ENCODE assay signal across 1 cellular context in the genomic region with DNA sequence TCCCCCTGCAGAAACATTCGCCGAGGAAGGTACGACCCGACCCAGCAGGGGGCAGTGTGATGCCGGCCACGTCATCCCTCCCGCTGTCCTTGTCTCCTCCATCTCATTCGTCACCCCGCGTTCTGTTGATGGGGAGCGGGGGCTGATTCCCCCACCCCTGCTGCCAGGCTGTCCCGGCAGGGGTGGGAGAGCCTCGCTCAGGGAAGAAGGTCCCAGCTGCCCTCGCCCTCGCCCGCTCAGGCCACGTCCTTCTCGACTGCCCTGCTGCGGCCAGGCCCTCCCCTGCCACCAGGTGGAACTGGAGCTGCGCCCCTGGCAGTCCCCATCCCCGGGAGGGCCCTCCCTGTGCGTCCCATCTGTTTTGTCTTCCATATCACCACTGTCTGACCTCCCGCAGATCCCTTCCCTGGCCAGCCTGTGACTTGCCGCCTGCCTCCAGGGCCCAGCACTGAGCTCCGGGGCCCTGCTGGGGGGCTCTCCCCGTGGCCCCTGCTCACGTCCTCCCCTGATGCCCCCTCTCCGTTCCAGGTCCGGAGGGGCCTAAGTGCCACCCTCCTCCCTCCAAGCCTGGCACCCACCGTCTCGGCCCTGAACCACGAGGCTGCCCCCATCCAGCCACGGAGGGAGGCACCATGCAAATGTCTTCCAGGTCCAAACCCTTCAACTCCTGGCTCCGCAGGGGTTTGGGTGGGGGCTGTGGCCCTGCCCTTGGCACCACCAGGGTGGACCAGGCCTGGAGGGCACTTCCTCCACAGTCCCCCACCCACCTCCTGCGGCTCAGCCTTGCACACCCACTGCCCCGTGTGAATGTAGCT.
A peak's percentile ranks its signal among the peaks of the same experiment; 100 is the strongest.
TF ChIP-seq lines count a peak whose summit lies in the region.

No MANE protein-coding gene starts in this region.

TF ChIP-seq in HepG2, 621 proteins besides CTCF, POLR2A, EP300 and RAD21 (continued from another document and continues in another):
- TF ChIP-seq, protein P1, sequence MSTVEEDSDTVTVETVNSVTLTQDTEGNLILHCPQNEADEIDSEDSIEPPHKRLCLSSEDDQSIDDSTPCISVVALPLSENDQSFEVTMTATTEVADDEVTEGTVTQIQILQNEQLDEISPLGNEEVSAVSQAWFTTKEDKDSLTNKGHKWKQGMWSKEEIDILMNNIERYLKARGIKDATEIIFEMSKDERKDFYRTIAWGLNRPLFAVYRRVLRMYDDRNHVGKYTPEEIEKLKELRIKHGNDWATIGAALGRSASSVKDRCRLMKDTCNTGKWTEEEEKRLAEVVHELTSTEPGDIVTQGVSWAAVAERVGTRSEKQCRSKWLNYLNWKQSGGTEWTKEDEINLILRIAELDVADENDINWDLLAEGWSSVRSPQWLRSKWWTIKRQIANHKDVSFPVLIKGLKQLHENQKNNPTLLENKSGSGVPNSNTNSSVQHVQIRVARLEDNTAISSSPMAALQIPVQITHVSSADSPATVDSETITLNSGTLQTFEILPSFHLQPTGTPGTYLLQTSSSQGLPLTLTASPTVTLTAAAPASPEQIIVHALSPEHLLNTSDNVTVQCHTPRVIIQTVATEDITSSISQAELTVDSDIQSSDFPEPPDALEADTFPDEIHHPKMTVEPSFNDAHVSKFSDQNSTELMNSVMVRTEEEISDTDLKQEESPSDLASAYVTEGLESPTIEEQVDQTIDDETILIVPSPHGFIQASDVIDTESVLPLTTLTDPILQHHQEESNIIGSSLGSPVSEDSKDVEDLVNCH (CRISPR knock-in tag; IDR thresholded peaks at IDR 0.05), result no peak
- TF ChIP-seq, protein P2, sequence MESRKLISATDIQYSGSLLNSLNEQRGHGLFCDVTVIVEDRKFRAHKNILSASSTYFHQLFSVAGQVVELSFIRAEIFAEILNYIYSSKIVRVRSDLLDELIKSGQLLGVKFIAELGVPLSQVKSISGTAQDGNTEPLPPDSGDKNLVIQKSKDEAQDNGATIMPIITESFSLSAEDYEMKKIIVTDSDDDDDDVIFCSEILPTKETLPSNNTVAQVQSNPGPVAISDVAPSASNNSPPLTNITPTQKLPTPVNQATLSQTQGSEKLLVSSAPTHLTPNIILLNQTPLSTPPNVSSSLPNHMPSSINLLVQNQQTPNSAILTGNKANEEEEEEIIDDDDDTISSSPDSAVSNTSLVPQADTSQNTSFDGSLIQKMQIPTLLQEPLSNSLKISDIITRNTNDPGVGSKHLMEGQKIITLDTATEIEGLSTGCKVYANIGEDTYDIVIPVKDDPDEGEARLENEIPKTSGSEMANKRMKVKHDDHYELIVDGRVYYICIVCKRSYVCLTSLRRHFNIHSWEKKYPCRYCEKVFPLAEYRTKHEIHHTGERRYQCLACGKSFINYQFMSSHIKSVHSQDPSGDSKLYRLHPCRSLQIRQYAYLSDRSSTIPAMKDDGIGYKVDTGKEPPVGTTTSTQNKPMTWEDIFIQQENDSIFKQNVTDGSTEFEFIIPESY (CRISPR knock-in tag; IDR thresholded peaks at IDR 0.05), result peak; percentile 54; the same call in 1 of the 2 replicates
- peak; percentile 39; the same call in 1 of the 2 replicates for TF ChIP-seq ZNF317 (CRISPR knock-in tag; IDR thresholded peaks at IDR 0.05)
- TF ChIP-seq, protein P3, sequence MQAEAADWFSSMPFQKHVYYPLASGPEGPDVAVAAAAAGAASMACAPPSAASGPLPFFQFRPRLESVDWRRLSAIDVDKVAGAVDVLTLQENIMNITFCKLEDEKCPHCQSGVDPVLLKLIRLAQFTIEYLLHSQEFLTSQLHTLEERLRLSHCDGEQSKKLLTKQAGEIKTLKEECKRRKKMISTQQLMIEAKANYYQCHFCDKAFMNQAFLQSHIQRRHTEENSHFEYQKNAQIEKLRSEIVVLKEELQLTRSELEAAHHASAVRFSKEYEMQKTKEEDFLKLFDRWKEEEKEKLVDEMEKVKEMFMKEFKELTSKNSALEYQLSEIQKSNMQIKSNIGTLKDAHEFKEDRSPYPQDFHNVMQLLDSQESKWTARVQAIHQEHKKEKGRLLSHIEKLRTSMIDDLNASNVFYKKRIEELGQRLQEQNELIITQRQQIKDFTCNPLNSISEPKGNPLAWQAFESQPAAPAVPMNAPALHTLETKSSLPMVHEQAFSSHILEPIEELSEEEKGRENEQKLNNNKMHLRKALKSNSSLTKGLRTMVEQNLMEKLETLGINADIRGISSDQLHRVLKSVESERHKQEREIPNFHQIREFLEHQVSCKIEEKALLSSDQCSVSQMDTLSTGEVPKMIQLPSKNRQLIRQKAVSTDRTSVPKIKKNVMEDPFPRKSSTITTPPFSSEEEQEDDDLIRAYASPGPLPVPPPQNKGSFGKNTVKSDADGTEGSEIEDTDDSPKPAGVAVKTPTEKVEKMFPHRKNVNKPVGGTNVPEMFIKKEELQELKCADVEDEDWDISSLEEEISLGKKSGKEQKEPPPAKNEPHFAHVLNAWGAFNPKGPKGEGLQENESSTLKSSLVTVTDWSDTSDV (CRISPR knock-in tag; IDR thresholded peaks at IDR 0.05), result no peak
- TF ChIP-seq SRF (IDR thresholded peaks at IDR 0.05; ENCODE audit: low read depth, low read length), result no peak
- TF ChIP-seq PRPF4 (IDR thresholded peaks at IDR 0.05; ENCODE audit: low read depth, low read length, poor library complexity, severe bottlenecking), result no peak
- no peak; the same call in 1 of the 2 replicates for TF ChIP-seq ETV5 (CRISPR knock-in tag; IDR thresholded peaks at IDR 0.05; ENCODE audit: borderline replicate concordance)
- no peak; the same call in 1 of the 2 replicates for TF ChIP-seq ZNF550 (CRISPR knock-in tag; IDR thresholded peaks at IDR 0.05; ENCODE audit: borderline replicate concordance)
- peak; percentile 94 for TF ChIP-seq CREB1 (IDR thresholded peaks at IDR 0.05)
- peak; percentile 94 for TF ChIP-seq CREB1 (CRISPR knock-in tag; IDR thresholded peaks at IDR 0.05)
- TF ChIP-seq PCBP2 (optimal IDR thresholded peaks at IDR 0.05; ENCODE audit: low read depth, low read length, poor library complexity, severe bottlenecking), result no peak
- TF ChIP-seq BCL6 (CRISPR knock-in tag; IDR thresholded peaks at IDR 0.05), result peak; percentile 22; the same call in 1 of the 2 replicates
- peak; percentile 40; the same call in 1 of the 2 replicates for TF ChIP-seq KMT2B (CRISPR knock-in tag; IDR thresholded peaks at IDR 0.05)
- no peak for TF ChIP-seq STAT5B (CRISPR knock-in tag; IDR thresholded peaks at IDR 0.05)
- peak; percentile 88; the same call in 1 of the 2 replicates for TF ChIP-seq ZNF333 (CRISPR knock-in tag; IDR thresholded peaks at IDR 0.05; ENCODE audit: borderline replicate concordance)
- TF ChIP-seq SMAD1 (CRISPR knock-in tag; IDR thresholded peaks at IDR 0.05; ENCODE audit: borderline replicate concordance, low read depth), result no peak
- TF ChIP-seq ZNF564 (CRISPR knock-in tag; IDR thresholded peaks at IDR 0.05), result no peak
- TF ChIP-seq JUND (CRISPR knock-in tag; IDR thresholded peaks at IDR 0.05), result peak; percentile 82
- TF ChIP-seq, protein P4, sequence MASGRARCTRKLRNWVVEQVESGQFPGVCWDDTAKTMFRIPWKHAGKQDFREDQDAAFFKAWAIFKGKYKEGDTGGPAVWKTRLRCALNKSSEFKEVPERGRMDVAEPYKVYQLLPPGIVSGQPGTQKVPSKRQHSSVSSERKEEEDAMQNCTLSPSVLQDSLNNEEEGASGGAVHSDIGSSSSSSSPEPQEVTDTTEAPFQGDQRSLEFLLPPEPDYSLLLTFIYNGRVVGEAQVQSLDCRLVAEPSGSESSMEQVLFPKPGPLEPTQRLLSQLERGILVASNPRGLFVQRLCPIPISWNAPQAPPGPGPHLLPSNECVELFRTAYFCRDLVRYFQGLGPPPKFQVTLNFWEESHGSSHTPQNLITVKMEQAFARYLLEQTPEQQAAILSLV (CRISPR knock-in tag; IDR thresholded peaks at IDR 0.05; ENCODE audit: borderline replicate concordance), result peak; percentile 39; the same call in 1 of the 2 replicates
- TF ChIP-seq DPF2 (CRISPR knock-in tag; IDR thresholded peaks at IDR 0.05; ENCODE audit: borderline replicate concordance, low read depth), result no peak
- TF ChIP-seq, protein P5, sequence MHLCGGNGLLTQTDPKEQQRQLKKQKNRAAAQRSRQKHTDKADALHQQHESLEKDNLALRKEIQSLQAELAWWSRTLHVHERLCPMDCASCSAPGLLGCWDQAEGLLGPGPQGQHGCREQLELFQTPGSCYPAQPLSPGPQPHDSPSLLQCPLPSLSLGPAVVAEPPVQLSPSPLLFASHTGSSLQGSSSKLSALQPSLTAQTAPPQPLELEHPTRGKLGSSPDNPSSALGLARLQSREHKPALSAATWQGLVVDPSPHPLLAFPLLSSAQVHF (CRISPR knock-in tag; IDR thresholded peaks at IDR 0.05), result no peak
- TF ChIP-seq SMARCC2 (IDR thresholded peaks at IDR 0.05), result no peak
- no peak for TF ChIP-seq HNF4G (IDR thresholded peaks at IDR 0.05; ENCODE audit: borderline replicate concordance, low read depth, low read length)
- TF ChIP-seq HNF4G (CRISPR knock-in tag; IDR thresholded peaks at IDR 0.05; ENCODE audit: borderline replicate concordance, low read depth), result no peak
- TF ChIP-seq, protein P6, sequence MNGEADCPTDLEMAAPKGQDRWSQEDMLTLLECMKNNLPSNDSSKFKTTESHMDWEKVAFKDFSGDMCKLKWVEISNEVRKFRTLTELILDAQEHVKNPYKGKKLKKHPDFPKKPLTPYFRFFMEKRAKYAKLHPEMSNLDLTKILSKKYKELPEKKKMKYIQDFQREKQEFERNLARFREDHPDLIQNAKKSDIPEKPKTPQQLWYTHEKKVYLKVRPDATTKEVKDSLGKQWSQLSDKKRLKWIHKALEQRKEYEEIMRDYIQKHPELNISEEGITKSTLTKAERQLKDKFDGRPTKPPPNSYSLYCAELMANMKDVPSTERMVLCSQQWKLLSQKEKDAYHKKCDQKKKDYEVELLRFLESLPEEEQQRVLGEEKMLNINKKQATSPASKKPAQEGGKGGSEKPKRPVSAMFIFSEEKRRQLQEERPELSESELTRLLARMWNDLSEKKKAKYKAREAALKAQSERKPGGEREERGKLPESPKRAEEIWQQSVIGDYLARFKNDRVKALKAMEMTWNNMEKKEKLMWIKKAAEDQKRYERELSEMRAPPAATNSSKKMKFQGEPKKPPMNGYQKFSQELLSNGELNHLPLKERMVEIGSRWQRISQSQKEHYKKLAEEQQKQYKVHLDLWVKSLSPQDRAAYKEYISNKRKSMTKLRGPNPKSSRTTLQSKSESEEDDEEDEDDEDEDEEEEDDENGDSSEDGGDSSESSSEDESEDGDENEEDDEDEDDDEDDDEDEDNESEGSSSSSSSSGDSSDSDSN (CRISPR knock-in tag; IDR thresholded peaks at IDR 0.05), result peak; percentile 52; the same call in 1 of the 2 replicates
- peak; percentile 90 for TF ChIP-seq FOSL2 (CRISPR knock-in tag; IDR thresholded peaks at IDR 0.05)
- no peak for TF ChIP-seq GLI4 (CRISPR knock-in tag; IDR thresholded peaks at IDR 0.05; ENCODE audit: borderline replicate concordance)
- TF ChIP-seq ONECUT2 (CRISPR knock-in tag; IDR thresholded peaks at IDR 0.05), result no peak
- TF ChIP-seq SMC3 (IDR thresholded peaks at IDR 0.05; ENCODE audit: low read length), result no peak
- 0 out of 2 replicates have a peak, but pooled peaks have one; percentile 48 for TF ChIP-seq ZNF33B (CRISPR knock-in tag; IDR thresholded peaks at IDR 0.05)
- TF ChIP-seq, protein P7, sequence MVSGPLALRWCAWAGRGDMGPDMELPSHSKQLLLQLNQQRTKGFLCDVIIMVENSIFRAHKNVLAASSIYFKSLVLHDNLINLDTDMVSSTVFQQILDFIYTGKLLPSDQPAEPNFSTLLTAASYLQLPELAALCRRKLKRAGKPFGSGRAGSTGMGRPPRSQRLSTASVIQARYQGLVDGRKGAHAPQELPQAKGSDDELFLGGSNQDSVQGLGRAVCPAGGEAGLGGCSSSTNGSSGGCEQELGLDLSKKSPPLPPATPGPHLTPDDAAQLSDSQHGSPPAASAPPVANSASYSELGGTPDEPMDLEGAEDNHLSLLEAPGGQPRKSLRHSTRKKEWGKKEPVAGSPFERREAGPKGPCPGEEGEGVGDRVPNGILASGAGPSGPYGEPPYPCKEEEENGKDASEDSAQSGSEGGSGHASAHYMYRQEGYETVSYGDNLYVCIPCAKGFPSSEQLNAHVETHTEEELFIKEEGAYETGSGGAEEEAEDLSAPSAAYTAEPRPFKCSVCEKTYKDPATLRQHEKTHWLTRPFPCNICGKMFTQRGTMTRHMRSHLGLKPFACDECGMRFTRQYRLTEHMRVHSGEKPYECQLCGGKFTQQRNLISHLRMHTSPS (CRISPR knock-in tag; IDR thresholded peaks at IDR 0.05; ENCODE audit: low read depth), result no peak
- TF ChIP-seq, protein P8, sequence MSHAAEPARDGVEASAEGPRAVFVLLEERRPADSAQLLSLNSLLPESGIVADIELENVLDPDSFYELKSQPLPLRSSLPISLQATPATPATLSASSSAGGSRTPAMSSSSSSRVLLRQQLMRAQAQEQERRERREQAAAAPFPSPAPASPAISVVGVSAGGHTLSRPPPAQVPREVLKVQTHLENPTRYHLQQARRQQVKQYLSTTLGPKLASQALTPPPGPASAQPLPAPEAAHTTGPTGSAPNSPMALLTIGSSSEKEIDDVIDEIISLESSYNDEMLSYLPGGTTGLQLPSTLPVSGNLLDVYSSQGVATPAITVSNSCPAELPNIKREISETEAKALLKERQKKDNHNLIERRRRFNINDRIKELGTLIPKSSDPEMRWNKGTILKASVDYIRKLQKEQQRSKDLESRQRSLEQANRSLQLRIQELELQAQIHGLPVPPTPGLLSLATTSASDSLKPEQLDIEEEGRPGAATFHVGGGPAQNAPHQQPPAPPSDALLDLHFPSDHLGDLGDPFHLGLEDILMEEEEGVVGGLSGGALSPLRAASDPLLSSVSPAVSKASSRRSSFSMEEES (CRISPR knock-in tag; IDR thresholded peaks at IDR 0.05), result no peak
- no peak for TF ChIP-seq SIX4 (CRISPR knock-in tag; IDR thresholded peaks at IDR 0.05)
- no peak for TF ChIP-seq KAT7 (CRISPR knock-in tag; IDR thresholded peaks at IDR 0.05; ENCODE audit: borderline replicate concordance)
- TF ChIP-seq, protein P9, sequence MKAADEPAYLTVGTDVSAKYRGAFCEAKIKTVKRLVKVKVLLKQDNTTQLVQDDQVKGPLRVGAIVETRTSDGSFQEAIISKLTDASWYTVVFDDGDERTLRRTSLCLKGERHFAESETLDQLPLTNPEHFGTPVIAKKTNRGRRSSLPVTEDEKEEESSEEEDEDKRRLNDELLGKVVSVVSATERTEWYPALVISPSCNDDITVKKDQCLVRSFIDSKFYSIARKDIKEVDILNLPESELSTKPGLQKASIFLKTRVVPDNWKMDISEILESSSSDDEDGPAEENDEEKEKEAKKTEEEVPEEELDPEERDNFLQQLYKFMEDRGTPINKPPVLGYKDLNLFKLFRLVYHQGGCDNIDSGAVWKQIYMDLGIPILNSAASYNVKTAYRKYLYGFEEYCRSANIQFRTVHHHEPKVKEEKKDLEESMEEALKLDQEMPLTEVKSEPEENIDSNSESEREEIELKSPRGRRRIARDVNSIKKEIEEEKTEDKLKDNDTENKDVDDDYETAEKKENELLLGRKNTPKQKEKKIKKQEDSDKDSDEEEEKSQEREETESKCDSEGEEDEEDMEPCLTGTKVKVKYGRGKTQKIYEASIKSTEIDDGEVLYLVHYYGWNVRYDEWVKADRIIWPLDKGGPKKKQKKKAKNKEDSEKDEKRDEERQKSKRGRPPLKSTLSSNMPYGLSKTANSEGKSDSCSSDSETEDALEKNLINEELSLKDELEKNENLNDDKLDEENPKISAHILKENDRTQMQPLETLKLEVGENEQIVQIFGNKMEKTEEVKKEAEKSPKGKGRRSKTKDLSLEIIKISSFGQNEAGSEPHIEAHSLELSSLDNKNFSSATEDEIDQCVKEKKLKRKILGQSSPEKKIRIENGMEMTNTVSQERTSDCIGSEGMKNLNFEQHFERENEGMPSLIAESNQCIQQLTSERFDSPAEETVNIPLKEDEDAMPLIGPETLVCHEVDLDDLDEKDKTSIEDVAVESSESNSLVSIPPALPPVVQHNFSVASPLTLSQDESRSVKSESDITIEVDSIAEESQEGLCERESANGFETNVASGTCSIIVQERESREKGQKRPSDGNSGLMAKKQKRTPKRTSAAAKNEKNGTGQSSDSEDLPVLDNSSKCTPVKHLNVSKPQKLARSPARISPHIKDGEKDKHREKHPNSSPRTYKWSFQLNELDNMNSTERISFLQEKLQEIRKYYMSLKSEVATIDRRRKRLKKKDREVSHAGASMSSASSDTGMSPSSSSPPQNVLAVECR (CRISPR knock-in tag; IDR thresholded peaks at IDR 0.05; ENCODE audit: borderline replicate concordance), result peak; percentile 61; the same call in 1 of the 2 replicates
- no peak for TF ChIP-seq ZNF773 (CRISPR knock-in tag; IDR thresholded peaks at IDR 0.05; ENCODE audit: borderline replicate concordance)
